ENCODE assay signal across 8 cellular contexts in genomic region chr6:13573669-13574110, GRCh38. TPM values are rescaled to one million over a fixed set of nuclear protein-coding genes. Genes with fewer than 3 reads are reported as not detected.
DNase-seq lines count a peak whose midpoint lies in the region; ATAC-seq and TF ChIP-seq lines count a peak whose summit lies in the region.

No MANE protein-coding gene starts in this region.

- H3K27me3 Mint-ChIP-seq in activated CD4-positive, alpha-beta T cell treated with anti-CD3 and anti-CD28 coated beads for 36 hours: no peaks in the 10 kb centered on the region
- peaks cover under 1% of the 10 kb centered on the region for H3K27me3 Mint-ChIP-seq in type B pancreatic cell

- no peaks in the 10 kb centered on the region for H3K27me3 ChIP-seq in muscle layer of duodenum (ENCODE audit: low read depth, low read length)

- H3K36me3 Mint-ChIP-seq in activated CD4-positive, alpha-beta T cell treated with anti-CD3 and anti-CD28 coated beads for 36 hours (ENCODE audit: low read depth): peaks cover 11% of the 10 kb centered on the region
- peaks cover 6% of the 10 kb centered on the region for H3K36me3 Mint-ChIP-seq in type B pancreatic cell

- TF ChIP-seq CTCF in type B pancreatic cell (conservative IDR thresholded peaks at IDR 0.05): no peak

- H3K27ac ChIP-seq in muscle layer of duodenum (ENCODE audit: low read length): peak overlapping the region; percentile 89

- POLR2A ChIA-PET in activated CD4-positive, alpha-beta T cell treated with anti-CD3 and anti-CD28 coated beads for 36 hours (lab: Charles Lee): interaction anchor here (0.5 to 1.9 kb wide), 4 partner anchors 12 to 245 kb away, joined by 4 to 12 read pairs (median 4); partner anchors contain the start of gene TBC1D7

- no peaks in the 10 kb centered on the region for H3K9me3 ChIP-seq in muscle layer of duodenum (ENCODE audit: control insufficient read depth in 1 of 2, low read length in 2 of 2)

- CTCF ChIA-PET in activated CD4-positive, alpha-beta T cell treated with anti-CD3 and anti-CD28 coated beads for 36 hours (lab: Charles Lee): interaction anchor here (0.8 to 2.7 kb wide), 12 partner anchors 12 to 246 kb away, joined by 3 to 21 read pairs (median 4); partner anchors contain the start of genes MCUR1, NOL7 and TBC1D7

- peak overlapping the region; percentile 79 for H3K27ac Mint-ChIP-seq in activated CD4-positive, alpha-beta T cell treated with anti-CD3 and anti-CD28 coated beads for 36 hours
- peak overlapping the region; percentile 84 for H3K27ac Mint-ChIP-seq in type B pancreatic cell

- intact Hi-C loops in activated CD4-positive, alpha-beta T cell treated with anti-CD3 and anti-CD28 coated beads for 36 hours (cut with DNase I, micrococcal nuclease): loop anchor here (1.0 to 10.0 kb wide), 14 partner anchors 42 to 1559 kb away; partner anchors contain the start of genes GFOD1 (in 2 of the 2), MCUR1 (in 2 of the 2), NOL7 (in 2 of the 2) and HIVEP1 (in 1 of the 2)

- H3K4me1 Mint-ChIP-seq in activated CD4-positive, alpha-beta T cell treated with anti-CD3 and anti-CD28 coated beads for 36 hours: peaks cover 22% of the 10 kb centered on the region
- peaks cover 5% of the 10 kb centered on the region for H3K4me1 Mint-ChIP-seq in type B pancreatic cell (ENCODE audit: unreplicated experiment)

- H3K4me1 ChIP-seq in muscle layer of duodenum (ENCODE audit: control insufficient read depth in 1 of 2, insufficient read depth in 2 of 2, low read length in 2 of 2): peaks cover 3 to 6% of the 10 kb centered on the region in 2 donors

- H3K4me3 Mint-ChIP-seq in activated CD4-positive, alpha-beta T cell treated with anti-CD3 and anti-CD28 coated beads for 36 hours: peak overlapping the region; percentile 94
- H3K4me3 Mint-ChIP-seq in type B pancreatic cell: peak overlapping the region; percentile 90

- peak overlapping the region; percentile 70 to 81 for H3K4me3 ChIP-seq in muscle layer of duodenum (ENCODE audit: low read depth in 1 of 2, low read length in 2 of 2)

- H3K36me3 ChIP-seq in muscle layer of duodenum (ENCODE audit: control insufficient read depth in 1 of 2, insufficient read depth in 2 of 2, low read length in 2 of 2): no peaks in the 10 kb centered on the region

- peak; percentile 60 for DNase-seq in CD1c-positive myeloid dendritic cell (ENCODE audit: extremely low spot score)
- peak; percentile 27 for DNase-seq in HK-2 (ENCODE audit: unreplicated experiment)
- DNase-seq in activated CD4-positive, alpha-beta T cell treated with anti-CD3 and anti-CD28 coated beads for 36 hours: peak; percentile 39
- no peak for DNase-seq in type B pancreatic cell (ENCODE audit: extremely low spot score, unreplicated experiment)
- DNase-seq in middle frontal gyrus (ENCODE audit: extremely low spot score, low spot score): no peak

- peaks cover 5% of the 10 kb centered on the region for H3K9me3 Mint-ChIP-seq in activated CD4-positive, alpha-beta T cell treated with anti-CD3 and anti-CD28 coated beads for 36 hours (ENCODE audit: low read depth)
- H3K9me3 Mint-ChIP-seq in type B pancreatic cell: peaks cover 13% of the 10 kb centered on the region

- no peak for ATAC-seq in activated CD4-positive, alpha-beta T cell treated with anti-CD3 and anti-CD28 coated beads for 36 hours
- peak; percentile 40 for ATAC-seq in esophagus mucosa
- no peak for ATAC-seq in GM21367 (IDR thresholded peaks at IDR 0.05; ENCODE audit: unreplicated experiment)

RNA-seq across cellular contexts. Expression of gene SIRT5, which starts 0.7 kb away (rescaled TPM):
- total RNA-seq in activated CD4-positive, alpha-beta T cell treated with anti-CD3 and anti-CD28 coated beads for 36 hours: 10 to 100 TPM; 14.7 to 21.9 TPM
- total RNA-seq in esophagus mucosa (7.2 TPM), type B pancreatic cell (ENCODE audit: low replicate concordance) (15.3 and 17.4 TPM in 2 replicates)

RNA-seq across cellular contexts. Expression of gene NOL7, which starts 41.4 kb away (rescaled TPM):
- total RNA-seq in activated CD4-positive, alpha-beta T cell treated with anti-CD3 and anti-CD28 coated beads for 36 hours: 10 to 100 TPM; 92.8 to 97.3 TPM
- total RNA-seq in esophagus mucosa (33.1 TPM), type B pancreatic cell (ENCODE audit: low replicate concordance) (53.8 and 55.1 TPM in 2 replicates)

Comparison
In these comparisons a context has a peak if more than half of its experiments do, and no peak if none do; other contexts are left out.
1. DNase-seq: peak in CD1c-positive myeloid dendritic cell (single experiment), HK-2 (single experiment) and activated CD4-positive, alpha-beta T cell treated with anti-CD3 and anti-CD28 coated beads for 36 hours (single experiment); none in type B pancreatic cell (single experiment) and middle frontal gyrus (single experiment).